Comparison of ENCODE assay signal across 8 cellular contexts in genomic region chr19:51422053-51422448, GRCh38. TPM values are rescaled to one million over a fixed set of nuclear protein-coding genes. Genes with fewer than 3 reads are reported as not detected.
DNase-seq lines count a peak whose midpoint lies in the region; ATAC-seq and TF ChIP-seq lines count a peak whose summit lies in the region.

No MANE protein-coding gene starts in this region.

- DNase-seq in NCI-H1436 (lab: John Stamatoyannopoulos, UW), result peak; percentile 36
- no peak for DNase-seq in NCI-H1436 treated with DMSO at 0.1 percent for 48 hours (lab: John Stamatoyannopoulos, UW)
- DNase-seq in NAMALWA (ENCODE audit: low spot score), result peak; percentile 81
- peak; percentile 83 to 89 for DNase-seq in activated CD4-positive, alpha-beta T cell treated with anti-CD3 and anti-CD28 coated beads, Interleukin-2, amount 50 U/mL, for 24 hours (ENCODE audit: low read depth in 1 of 2, low spot score in 1 of 2)
- peak; percentile 45 to 74 for DNase-seq in dermis microvascular lymphatic vessel endothelial cell (ENCODE audit: low read depth in 2 of 2)
- peak; percentile 53 to 94 for DNase-seq in lower leg skin (ENCODE audit: low spot score in 2 of 2)
- DNase-seq in stimulated activated CD4-positive, alpha-beta T cell treated with anti-CD3 and anti-CD28 coated beads, TNF-alpha, amount 100 ng/mL, for 48 hours (ENCODE audit: low read depth in 3 of 3), result peak; percentile 73 to 92 (median 92)

- 11 to 12% methylated on average over 19 of the region's 19 CpGs for WGBS in lower leg skin, 2 donors

- no peak for TF ChIP-seq POLR2A in lower leg skin (IDR thresholded peaks at IDR 0.05)

- ATAC-seq in HG03378 (IDR thresholded peaks at IDR 0.05; ENCODE audit: unreplicated experiment), result no peak

- intact Hi-C loops in lower leg skin (cut with DNase I; ENCODE audit: low total_unique reads), result no loop called here

- peak in 1 of 3 donors; percentile 91 for TF ChIP-seq CTCF in lower leg skin (IDR thresholded peaks at IDR 0.05)

- no peak overlapping the region for H3K4me3 ChIP-seq in lower leg skin (ENCODE audit: low read depth, poor library complexity, severe bottlenecking)

RNA-seq across cellular contexts. Expression of gene SIGLEC10, which starts 4.6 kb away (rescaled TPM):
- total RNA-seq in dermis microvascular lymphatic vessel endothelial cell (not detected in 2 replicates), lower leg skin (1 to 10 TPM in 3 of 4 donors, under 1 TPM in 1; 0.53 to 8.6 (median 1.8) TPM)

RNA-seq across cellular contexts. Expression of gene C19orf84, which starts 31.7 kb away (rescaled TPM):
- total RNA-seq in dermis microvascular lymphatic vessel endothelial cell (not detected in 2 replicates), lower leg skin (not detected)

RNA-seq across cellular contexts. Expression of gene LIM2, which starts 34.3 kb away (rescaled TPM):
- total RNA-seq in dermis microvascular lymphatic vessel endothelial cell (not detected in 2 replicates), lower leg skin (not detected)

RNA-seq across cellular contexts. Expression of gene SIGLEC8, which starts 36.2 kb away (rescaled TPM):
- total RNA-seq in dermis microvascular lymphatic vessel endothelial cell (not detected in 2 replicates), lower leg skin (under 1 TPM in 3 of 4 donors, not detected in 1; 0.27 to 0.65 (median 0.38) TPM)

RNA-seq across cellular contexts. Expression of gene NKG7, which starts 49.6 kb away (rescaled TPM):
- total RNA-seq in dermis microvascular lymphatic vessel endothelial cell (not detected in 2 replicates), lower leg skin (1 to 10 TPM in 1 of 4 donors, not detected in 3; 1.3 TPM)
